Comparison of ENCODE assay signal across 23 cellular contexts in genomic region chr4:8780086-8780485, GRCh38.
"Had no signal": no experiment of that assay in that cellular context is flagged by ENCODE, and none has a peak within 500 bp of the region (broad histone marks: within the 10 kb centered on the region; RNA-seq: fewer than 3 reads in every experiment).

No MANE protein-coding gene starts in this region.

- DNase-seq: dermis blood vessel endothelial cell; dorsolateral prefrontal cortex; effector CD4-positive, alpha-beta T cell; effector memory CD4-positive, alpha-beta T cell; foreskin keratinocyte; glutamatergic neuron; head of caudate nucleus; heart right ventricle; hippocampal formation; left cardiac atrium; left ventricle myocardium superior; lower lobe of right lung; mesenchymal stem cell; naive B cell had no signal

- ATAC-seq: foreskin keratinocyte, heart right ventricle, left cardiac atrium, left lung, left ventricle myocardium superior, lower lobe of right lung had no signal

- H3K4me1 ChIP-seq: esophagus muscularis mucosa, foreskin keratinocyte, heart right ventricle, left lung, lower lobe of right lung had no signal

- H3K27me3 ChIP-seq: foreskin keratinocyte had no signal

- H3K9me3 ChIP-seq: esophagus muscularis mucosa, heart right ventricle, left lung, lower lobe of right lung, mucosa of descending colon had no signal

- H3K36me3 ChIP-seq: esophagus muscularis mucosa, heart right ventricle, left lung, lower lobe of right lung had no signal

- H3K4me3 ChIP-seq: coronary artery, dorsolateral prefrontal cortex, esophagus muscularis mucosa, heart right ventricle, left lung, lower lobe of right lung, mucosa of descending colon had no signal

- FAIRE-seq: colon, endothelial cell of umbilical vein, frontal cortex, islet of Langerhans, keratinocyte had no signal

- H3K27ac ChIP-seq: coronary artery, dorsolateral prefrontal cortex, esophagus muscularis mucosa, foreskin keratinocyte, heart right ventricle, left lung, lower lobe of right lung had no signal
